Comparison of ENCODE assay signal across 22 cellular contexts in the genomic region with DNA sequence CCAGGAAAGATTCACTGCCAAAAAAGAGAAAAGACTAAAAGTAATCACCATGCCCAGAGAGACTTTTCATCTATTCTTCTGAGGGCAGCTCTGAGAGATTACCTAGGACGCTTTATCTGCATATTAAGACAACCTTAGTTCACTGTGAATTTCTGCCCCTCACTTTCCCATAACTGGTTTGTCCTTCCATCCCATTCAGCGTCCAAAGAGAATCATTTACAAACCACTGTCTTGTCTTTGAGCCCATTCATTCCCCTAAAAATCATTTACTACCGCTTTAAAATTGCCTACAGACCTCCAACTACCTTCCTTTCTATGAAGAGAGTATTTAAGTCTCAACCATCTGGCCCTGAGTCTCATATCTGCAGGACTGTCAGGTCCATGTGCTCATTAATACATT.
DNase-seq lines count a peak whose midpoint lies in the region; ATAC-seq lines count a peak whose summit lies in the region.
"Had no signal": no experiment of that assay in that cellular context is flagged by ENCODE, and none has a peak within 500 bp of the region (broad histone marks: within the 10 kb centered on the region; RNA-seq: fewer than 3 reads in every experiment).

No MANE protein-coding gene starts in this region.

- ATAC-seq in HG03378 (IDR thresholded peaks at IDR 0.05; ENCODE audit: unreplicated experiment), result no peak
- ATAC-seq: GM12878 had no signal

- DNase-seq in NCI-H82 (lab: John Stamatoyannopoulos, UW) (peak; percentile 33), NCI-H82 treated with DMSO at 0.1 percent for 48 hours (lab: John Stamatoyannopoulos, UW; ENCODE audit: unreplicated experiment) (no peak), NCI-H524 (lab: John Stamatoyannopoulos, UW) (peak; percentile 36 to 72), NCI-H69 (lab: John Stamatoyannopoulos, UW) (peak; percentile 37), SIG-M5 treated with dmso at 0.1 percent for 504 hours (lab: John Stamatoyannopoulos, UW; ENCODE audit: unreplicated experiment) (no peak), T-helper 2 cell (no peak)
- DNase-seq: 8988T; ACHN; BE2C; C1 segment of cervical spinal cord; CD4-positive, alpha-beta memory T cell; CD4-positive, CD25-positive, alpha-beta regulatory T cell; CD8-positive, alpha-beta memory T cell; COR-L47; DMS153; DMS53; DMS79; DND-41; EL; GDM1 had no signal

Comparison
In these comparisons a context has a peak if more than half of its experiments do, and no peak if none do; other contexts are left out.
1. DNase-seq: peak in NCI-H82 (single experiment), NCI-H524 (2 of 2) and NCI-H69 (single experiment); none in NCI-H82 treated with DMSO at 0.1 percent for 48 hours (single experiment), SIG-M5 treated with dmso at 0.1 percent for 504 hours (single experiment) and T-helper 2 cell (0 of 5).